Comparison of ENCODE assay signal across 19 cellular contexts in genomic region chrX:33808636-33809035, GRCh38.
"Had no signal": no experiment of that assay in that cellular context is flagged by ENCODE, and none has a peak within 500 bp of the region (broad histone marks: within the 10 kb centered on the region; RNA-seq: fewer than 3 reads in every experiment).

No MANE protein-coding gene starts in this region.

- ATAC-seq: Panc1, PC-3, SK-N-SH treated with all-trans-retinoic acid at 6 μM for 48 hours had no signal

- H3K9me3 ChIP-seq: SJCRH30 had no signal

- DNase-seq: KBM-7, MV-4-11, NCI-H1048, NCI-H1105, NCI-H1417, NCI-H1436 treated with DMSO at 0.1 percent for 48 hours, NCI-H1694, NCI-H187 treated with DMSO at 0.1 percent for 48 hours, NCI-H2029 treated with DMSO at 0.1 percent for 48 hours, NCI-H2227 treated with DMSO at 0.1 percent for 48 hours, NCI-H524, NCI-H69, NCI-H774, PC-3, SHP77, SJCRH30 had no signal

- H3K4me3 ChIP-seq: SJCRH30 had no signal

- H3K4me1 ChIP-seq: SJCRH30 had no signal

- H3K27ac ChIP-seq: RWPE1, SJCRH30 had no signal

- H3K27me3 ChIP-seq: SJCRH30 had no signal

- H3K36me3 ChIP-seq: SJCRH30 had no signal
